In genomic region chr14:20609215-20610001, GRCh38 we compare ENCODE assay signal across 8 cellular contexts. TPM values are rescaled to one million over a fixed set of nuclear protein-coding genes. Genes with fewer than 3 reads are reported as not detected.
DNase-seq lines count a peak whose midpoint lies in the region; ATAC-seq and TF ChIP-seq lines count a peak whose summit lies in the region.

No MANE protein-coding gene starts in this region.

- no peak overlapping the region for H3K4me3 Mint-ChIP-seq in nephron progenitor cell

- H3K36me3 ChIP-seq in Panc1 (ENCODE audit: control insufficient read depth, insufficient read depth, low read length) (no peaks in the 10 kb centered on the region), tibial nerve (no peaks in the 10 kb centered on the region)

- H3K9me3 ChIP-seq in Panc1 (ENCODE audit: control insufficient read depth, insufficient read depth, low read depth, low read length) (no peaks in the 10 kb centered on the region), tibial nerve (no peaks in the 10 kb centered on the region)

- peak; percentile 47 for DNase-seq in NK-92 treated with Interleukin-12 subunit alpha and Interleukin-12 subunit beta, amount 100 ng/mL, for 24 hours (lab: John Stamatoyannopoulos, UW)
- no peak for DNase-seq in NK-92 (lab: John Stamatoyannopoulos, UW; ENCODE audit: unreplicated experiment)
- DNase-seq in Panc1 (ENCODE audit: low read depth, low spot score): peak; percentile 83
- peak; percentile 35 for DNase-seq in activated effector memory CD4-positive, alpha-beta T cell treated with Interleukin-2 at 50 U/mL for 16 hours
- DNase-seq in foreskin fibroblast: peak; percentile 66 to 89
- peak; percentile 66 for DNase-seq in nephron progenitor cell
- DNase-seq in tibial nerve (ENCODE audit: low spot score in 2 of 2): peak; percentile 67 to 86

- in situ Hi-C loops in Panc1 (cut with HindIII; ENCODE audit: low pct_unique_long_range_greater_than_20kb, low sequenced_read_pairs): no loop called here

- ATAC-seq in Panc1: peak; percentile 14; the same call in 1 of the 2 replicates

- no peaks in the 10 kb centered on the region for H3K36me3 Mint-ChIP-seq in nephron progenitor cell (ENCODE audit: low read depth)

- CTCF ChIA-PET in Panc1 (lab: Charles Lee): interaction anchor here (1.2 kb wide), 1 partner anchor 74 kb away, joined by 3 read pairs; the partner anchor contains the start of gene RNASE4

- H3K27me3 Mint-ChIP-seq in nephron progenitor cell (ENCODE audit: low read depth, poor library complexity): peaks cover 6% of the 10 kb centered on the region

- TF ChIP-seq EP300 in tibial nerve (IDR thresholded peaks at IDR 0.05): peak in 1 of 2 donors; percentile 12

- BruUV-seq in Panc1 (replicated peaks; lab: Mats Ljungman, UMichigan): no TSS peak

- H3K27ac ChIP-seq in Panc1 (ENCODE audit: low read length) (peak overlapping the region; percentile 61; the same call in 1 of the 2 replicates), tibial nerve (peak overlapping the region; percentile 73 to 86 (median 75))

- H3K4me1 Mint-ChIP-seq in nephron progenitor cell: no peaks in the 10 kb centered on the region

- POLR2A ChIA-PET in Panc1 (lab: Charles Lee): no interaction called here

- no peak overlapping the region for H3K27ac Mint-ChIP-seq in nephron progenitor cell

- TF ChIP-seq POLR2A in tibial nerve (IDR thresholded peaks at IDR 0.05): peak in 1 of 2 donors; percentile 11

- H3K27me3 ChIP-seq in Panc1 (ENCODE audit: control insufficient read depth, insufficient read depth, low read length) (no peaks in the 10 kb centered on the region), tibial nerve (no peaks in the 10 kb centered on the region)

- H3K4me1 ChIP-seq in Panc1 (ENCODE audit: control insufficient read depth, insufficient read depth, low read length) (peaks cover 17% of the 10 kb centered on the region), tibial nerve (peaks cover 0 to 43% (median 3%) of the 10 kb centered on the region in 4 donors)

- TF ChIP-seq CTCF in LNCAP (IDR thresholded peaks at IDR 0.05) (peak; percentile 95), Panc1 (IDR thresholded peaks at IDR 0.05) (peak; percentile 88), foreskin fibroblast (IDR thresholded peaks at IDR 0.05; ENCODE audit: low read depth, low read length) (peak; percentile 86), nephron progenitor cell (IDR thresholded peaks at IDR 0.05) (peak; percentile 87), tibial nerve (IDR thresholded peaks at IDR 0.05) (peak; percentile 89 to 96 (median 91))

- 0 to 1% methylated on average over 43 to 44 of the region's 44 CpGs for WGBS in tibial nerve, 2 donors

- no peaks in the 10 kb centered on the region for H3K9me3 Mint-ChIP-seq in nephron progenitor cell

- intact Hi-C loops in Panc1 (cut with micrococcal nuclease; ENCODE audit: unreplicated experiment): loop anchor here (5.0 to 10.0 kb wide), 5 partner anchors 73 to 282 kb away; partner anchors contain the start of gene RNASE4

- H3K4me3 ChIP-seq in Panc1 (ENCODE audit: low read depth in 2 of 2, low read length in 2 of 2): peak overlapping the region; percentile 87 to 96
- H3K4me3 ChIP-seq in foreskin fibroblast (ENCODE audit: low read depth in 1 of 2, low read length in 2 of 2): peak overlapping the region; percentile 59 to 81
- peak overlapping the region; percentile 56 to 75 (median 71) for H3K4me3 ChIP-seq in tibial nerve

RNA-seq across cellular contexts. Expression of gene RNASE12, which starts 18.2 kb away (rescaled TPM):
- not detected for total RNA-seq in Panc1 (2021; ENCODE audit: unreplicated experiment)
- polyA plus RNA-seq in Panc1 (2012; ENCODE audit: insufficient read length): not detected
- not detected for total RNA-seq in tibial nerve

RNA-seq across cellular contexts. Expression of gene RNASE11, which starts 21.6 kb away (rescaled TPM):
- total RNA-seq in Panc1 (2021; ENCODE audit: unreplicated experiment) (not detected), tibial nerve (not detected)
- not detected for polyA plus RNA-seq in Panc1 (2012; ENCODE audit: insufficient read length)

RNA-seq across cellular contexts. Expression of gene OR6S1, which starts 32.1 kb away (rescaled TPM):
- total RNA-seq in Panc1 (2021; ENCODE audit: unreplicated experiment) (not detected), tibial nerve (not detected)
- not detected for polyA plus RNA-seq in Panc1 (2012; ENCODE audit: insufficient read length)

RNA-seq across cellular contexts. Expression of gene RNASE9, which starts 48.6 kb away (rescaled TPM):
- total RNA-seq in Panc1 (2021; ENCODE audit: unreplicated experiment) (not detected), tibial nerve (not detected)
- polyA plus RNA-seq in Panc1 (2012; ENCODE audit: insufficient read length): not detected
